In genomic region chr2:186693446-186693842, GRCh38 we compare ENCODE assay signal across 8 cellular contexts. TPM values are rescaled to one million over a fixed set of nuclear protein-coding genes. Genes with fewer than 3 reads are reported as not detected.
DNase-seq lines count a peak whose midpoint lies in the region; ATAC-seq, FAIRE-seq and TF ChIP-seq lines count a peak whose summit lies in the region.

No MANE protein-coding gene starts in this region.

- TF ChIP-seq CTCF in DND-41 (IDR thresholded peaks at IDR 0.05; ENCODE audit: borderline replicate concordance, extremely low read depth, low read length, poor library complexity, severe bottlenecking) = no peak
- no peak for TF ChIP-seq CTCF in PC-3 (conservative IDR thresholded peaks at IDR 0.05; ENCODE audit: low read depth, low read length)
- no peak for TF ChIP-seq CTCF in esophagus squamous epithelium (IDR thresholded peaks at IDR 0.05)

- no peaks in the 10 kb centered on the region for H3K9me3 ChIP-seq in DND-41 (ENCODE audit: insufficient read depth, low read length, severe bottlenecking)
- H3K9me3 ChIP-seq in PC-3 (ENCODE audit: low read length) = no peaks in the 10 kb centered on the region
- H3K9me3 ChIP-seq in esophagus squamous epithelium = no peaks in the 10 kb centered on the region

- peak overlapping the region; percentile 81 for H3K4me2 ChIP-seq in DND-41 (ENCODE audit: insufficient read depth, low read length)
- H3K4me2 ChIP-seq in PC-3 (ENCODE audit: low read length) = peak overlapping the region; percentile 89

- WGBS in esophagus squamous epithelium, 2 donors = 34 to 38% methylated on average over 6 to 7 of the region's 7 CpGs

- no peaks in the 10 kb centered on the region for H3F3A ChIP-seq in PC-3 (ENCODE audit: low read length, unreplicated experiment)

- intact Hi-C loops in PC-3 (cut with micrococcal nuclease) (loop anchor here (5.0 kb wide), 1 partner anchor 89 kb away; no protein-coding TSS in a partner anchor), esophagus squamous epithelium (cut with DNase I) (no loop called here)

- H3K4me3 ChIP-seq in DND-41 (ENCODE audit: low read depth in 1 of 2, low read length in 2 of 2) (peak overlapping the region in 1 of 2 experiments; percentile 57; a peak in 2 of 4 replicates), PC-3 (ENCODE audit: low read length) (peak overlapping the region; percentile 78), esophagus squamous epithelium (peak overlapping the region; percentile 47 to 77 (median 60))

- no peak for FAIRE-seq in GM12892 (lab: Jason Lieb, UNC)

- no peak overlapping the region for H3K27ac ChIP-seq in DND-41 (ENCODE audit: low read length)
- no peak overlapping the region for H3K27ac ChIP-seq in PC-3 (ENCODE audit: low read length)
- H3K27ac ChIP-seq in esophagus squamous epithelium = peak overlapping the region in 3 of 4 donors; percentile 32 to 77 (median 58)

- H3K79me2 ChIP-seq in DND-41 (ENCODE audit: insufficient read depth, low read length) (no peaks in the 10 kb centered on the region), PC-3 (ENCODE audit: low read length) (no peaks in the 10 kb centered on the region)

- H3K4me1 ChIP-seq in DND-41 (ENCODE audit: insufficient read depth, low read length) (peaks cover 21% of the 10 kb centered on the region), PC-3 (ENCODE audit: insufficient read depth, low read length) (peaks cover 21% of the 10 kb centered on the region), esophagus squamous epithelium (peaks cover 0 to 27% (median 4%) of the 10 kb centered on the region in 3 donors)

- TF ChIP-seq POLR2A in esophagus squamous epithelium (IDR thresholded peaks at IDR 0.05) (no peak), GM12892 (IDR thresholded peaks at IDR 0.05; ENCODE audit: low read depth, low read length) (no peak)

- DNase-seq in DND-41 = no peak
- DNase-seq in PC-3 = no peak
- DNase-seq in esophagus squamous epithelium (lab: John Stamatoyannopoulos, UW) = no peak
- peak; percentile 41 for DNase-seq in putamen (ENCODE audit: low spot score)
- no peak for DNase-seq in HCEC 1CT
- DNase-seq in amniotic stem cell (lab: John Stamatoyannopoulos, UW) = no peak
- DNase-seq in GM12892 (ENCODE audit: insufficient read length) = no peak

- POLR2A ChIA-PET in PC-3 (lab: Charles Lee; ENCODE audit: unreplicated experiment) = no interaction called here

- no TSS peak for BruUV-seq in PC-3 (replicated peaks; lab: Mats Ljungman, UMichigan)

- H3K36me3 ChIP-seq in DND-41 (ENCODE audit: insufficient read depth, low read length) = no peaks in the 10 kb centered on the region
- no peaks in the 10 kb centered on the region for H3K36me3 ChIP-seq in PC-3 (ENCODE audit: low read depth, low read length)
- H3K36me3 ChIP-seq in esophagus squamous epithelium = no peaks in the 10 kb centered on the region

- CTCF ChIA-PET in PC-3 (lab: Charles Lee) = no interaction called here

- no peaks in the 10 kb centered on the region for H4K20me1 ChIP-seq in DND-41 (ENCODE audit: insufficient read depth, low read length)
- H4K20me1 ChIP-seq in PC-3 (ENCODE audit: low read length) = no peaks in the 10 kb centered on the region

- H3K27me3 ChIP-seq in DND-41 (ENCODE audit: insufficient read depth, low read length, poor library complexity) (no peaks in the 10 kb centered on the region), PC-3 (ENCODE audit: low read length) (no peaks in the 10 kb centered on the region), esophagus squamous epithelium (peaks cover 0 to 4% (median 0%) of the 10 kb centered on the region in 4 donors)

- H3K9ac ChIP-seq in DND-41 (ENCODE audit: low read depth, low read length) = peak overlapping the region; percentile 55
- peak overlapping the region; percentile 39; the same call in 1 of the 2 replicates for H3K9ac ChIP-seq in PC-3 (ENCODE audit: low read length)

- no peaks in the 10 kb centered on the region for H3K9me2 ChIP-seq in PC-3 (replicated peaks; ENCODE audit: low read length)

- H2AFZ ChIP-seq in DND-41 (ENCODE audit: low read depth, low read length) (peak overlapping the region; percentile 80), PC-3 (ENCODE audit: low read length) (peak overlapping the region; percentile 92)

- ATAC-seq in DND-41 (ENCODE audit: insufficient read depth, low read depth) = no peak
- no peak for ATAC-seq in PC-3
- ATAC-seq in HG02938 (IDR thresholded peaks at IDR 0.05; ENCODE audit: unreplicated experiment) = no peak

RNA-seq across cellular contexts. Expression of gene FAM171B, which starts 0.4 kb away (rescaled TPM):
- total RNA-seq in PC-3 (2014; rRNA removed) = 4.0 and 5.5 TPM in 2 replicates
- total RNA-seq in esophagus squamous epithelium = 1 to 10 TPM in 2 of 4 donors, under 1 TPM in 2; 0.27 to 3.8 (median 1.3) TPM
- polyA plus RNA-seq in GM12892 (2012; ENCODE audit: missing spikeins) = 1.7 TPM

Comparison
In these comparisons a context has a peak if more than half of its experiments do, and no peak if none do; other contexts are left out.
1. H3K27ac ChIP-seq: peak in esophagus squamous epithelium (3 of 4); none in DND-41 (single experiment) and PC-3 (single experiment).